15 cellular contexts compared by ENCODE assay signal in genomic region chr12:6163554-6164060, GRCh38. TPM values are rescaled to one million over a fixed set of nuclear protein-coding genes. Genes with fewer than 3 reads are reported as not detected.
A peak's percentile ranks its signal among the peaks of the same experiment; 100 is the strongest.
DNase-seq lines count a peak whose midpoint lies in the region; TF ChIP-seq lines count a peak whose summit lies in the region.
"Had no signal": no experiment of that assay in that cellular context is flagged by ENCODE, and none has a peak within 500 bp of the region (broad histone marks: within the 10 kb centered on the region; RNA-seq: fewer than 3 reads in every experiment).

No MANE protein-coding gene starts in this region.

- H4K12ac ChIP-seq in trophoblast cell (ENCODE audit: low read depth, low read length): no peak overlapping the region

- no peaks in the 10 kb centered on the region for H3K4me1 ChIP-seq in mesendoderm (ENCODE audit: control insufficient read depth, low read depth, low read length)
- peaks cover 15 to 29% of the 10 kb centered on the region in 2 experiments for H3K4me1 ChIP-seq in trophoblast cell (ENCODE audit: control insufficient read depth in 1 of 2, insufficient read depth in 2 of 2, low read length in 2 of 2)

- H3K79me1 ChIP-seq in mesendoderm (ENCODE audit: low read length): no peaks in the 10 kb centered on the region
- H3K79me1 ChIP-seq in trophoblast cell (ENCODE audit: low read length): peaks cover 32% of the 10 kb centered on the region

- DNase-seq in NCI-H1694 treated with DMSO at 0.1 percent for 48 hours (lab: John Stamatoyannopoulos, UW): peak; percentile 15
- no peak for DNase-seq in NCI-H1694 (lab: John Stamatoyannopoulos, UW)
- DNase-seq in mesendoderm: no peak
- DNase-seq in trophoblast cell: no peak
- DNase-seq in stimulated activated CD4-positive, alpha-beta T cell treated with anti-CD3 and anti-CD28 coated beads, Interleukin-4, amount 100 ng/mL, for 4 hours: no peak
- no peak for DNase-seq in iPS-NIHi7 (ENCODE audit: extremely low spot score)
- no peak for DNase-seq in lower leg skin (ENCODE audit: low spot score in 2 of 2)
- DNase-seq: Calu3; CD4-positive, alpha-beta T cell; DMS 273 treated with DMSO at 0.1 percent for 48 hours; H7 had no signal

- TF ChIP-seq POLR2A in lower leg skin (IDR thresholded peaks at IDR 0.05): no peak

- H2BK15ac ChIP-seq in mesendoderm (replicated peaks; ENCODE audit: low read depth): no peak overlapping the region

- WGBS in mesendoderm (ENCODE audit: extremely low coverage, insufficient coverage, low lambda C conversion rate): no CpG with 5 or more reads among the region's 7 CpGs
- WGBS in trophoblast cell (ENCODE audit: extremely low coverage, insufficient coverage, insufficient read length): no CpG with 5 or more reads among the region's 7 CpGs
- WGBS in lower leg skin, 2 donors: 74 to 85% methylated on average over 5 to 7 of the region's 7 CpGs

- H2BK120ac ChIP-seq in mesendoderm (ENCODE audit: low read depth, low read length) (no peak overlapping the region), trophoblast cell (ENCODE audit: insufficient read depth, low read length, poor library complexity) (peak overlapping the region; percentile 30)

- H2BK5ac ChIP-seq in mesendoderm (ENCODE audit: low read length) (no peak overlapping the region), trophoblast cell (ENCODE audit: low read depth, low read length, poor library complexity) (no peak overlapping the region)

- no peak overlapping the region for H4K5ac ChIP-seq in mesendoderm (ENCODE audit: low read length)

- no peaks in the 10 kb centered on the region for H3K27me3 ChIP-seq in mesendoderm (ENCODE audit: insufficient read depth, low read length, poor library complexity)
- H3K27me3 ChIP-seq in trophoblast cell (ENCODE audit: insufficient read depth, low read length): no peaks in the 10 kb centered on the region

- H3K79me2 ChIP-seq in mesendoderm (ENCODE audit: control insufficient read depth, insufficient read depth, low read length) (no peaks in the 10 kb centered on the region), trophoblast cell (ENCODE audit: control insufficient read depth, insufficient read depth, low read length, poor library complexity) (peaks cover 2% of the 10 kb centered on the region)

- H3K9me3 ChIP-seq in trophoblast cell (ENCODE audit: insufficient read depth, low read depth, low read length): no peaks in the 10 kb centered on the region

- no peak for TF ChIP-seq CTCF in lower leg skin (IDR thresholded peaks at IDR 0.05)

- H2BK12ac ChIP-seq in trophoblast cell (ENCODE audit: low read length): peak overlapping the region; percentile 7

- H3K4ac ChIP-seq in mesendoderm (ENCODE audit: low read depth, low read length) (no peak overlapping the region), trophoblast cell (ENCODE audit: low read depth, low read length) (no peak overlapping the region)

- H3K4me2 ChIP-seq in mesendoderm (ENCODE audit: low read length): no peak overlapping the region
- H3K4me2 ChIP-seq in trophoblast cell (ENCODE audit: low read length): no peak overlapping the region

- H2AK5ac ChIP-seq in mesendoderm (ENCODE audit: low read length): no peak overlapping the region
- peak overlapping the region; percentile 7 for H2AK5ac ChIP-seq in trophoblast cell (ENCODE audit: low read length)

- peak overlapping the region; percentile 2 for H3K56ac ChIP-seq in mesendoderm (ENCODE audit: low read length)

- H3K27ac ChIP-seq in mesendoderm (ENCODE audit: low read depth, low read length) (no peak overlapping the region), trophoblast cell (ENCODE audit: low read depth, low read length) (no peak overlapping the region)
- H3K27ac ChIP-seq: 22Rv1 had no signal

- no peak overlapping the region for H3K9ac ChIP-seq in mesendoderm (ENCODE audit: low read length)
- no peak overlapping the region for H3K9ac ChIP-seq in trophoblast cell (ENCODE audit: low read length)

- H3K4me3 ChIP-seq in mesendoderm (ENCODE audit: low read length) (no peak overlapping the region), trophoblast cell (ENCODE audit: low read depth, low read length) (no peak overlapping the region), lower leg skin (ENCODE audit: low read depth, poor library complexity, severe bottlenecking) (no peak overlapping the region)

- H3K23ac ChIP-seq in mesendoderm (ENCODE audit: low read length): no peak overlapping the region
- H3K23ac ChIP-seq in trophoblast cell (ENCODE audit: low read length): no peak overlapping the region

- no peak overlapping the region for H2AFZ ChIP-seq in trophoblast cell (ENCODE audit: insufficient read depth, low read length, poor library complexity)

- H3K36me3 ChIP-seq in mesendoderm (ENCODE audit: control insufficient read depth, insufficient read depth, low read length) (no peaks in the 10 kb centered on the region), trophoblast cell (ENCODE audit: control insufficient read depth in 1 of 2, insufficient read depth in 2 of 2, low read length in 2 of 2) (no peaks in the 10 kb centered on the region)

- intact Hi-C loops in lower leg skin (cut with DNase I; ENCODE audit: low total_unique reads): no loop called here

- H3K18ac ChIP-seq in mesendoderm (ENCODE audit: low read length) (no peak overlapping the region), trophoblast cell (ENCODE audit: low read length) (no peak overlapping the region)

- H4K8ac ChIP-seq in mesendoderm (ENCODE audit: low read depth, low read length) (no peak overlapping the region), trophoblast cell (ENCODE audit: low read depth, low read length) (no peak overlapping the region)

- no peak overlapping the region for H3K14ac ChIP-seq in trophoblast cell (ENCODE audit: low read length)

- H4K91ac ChIP-seq in trophoblast cell (ENCODE audit: low read depth, low read length): no peak overlapping the region

RNA-seq across cellular contexts. Expression of gene CD9, which starts 36.6 kb away (rescaled TPM):
- polyA plus RNA-seq in mesendoderm (2013, experiment 1 of 2): 228 TPM
- polyA plus RNA-seq in mesendoderm (2013, experiment 2 of 2): 229 TPM
- polyA plus RNA-seq in trophoblast cell (2013): 675 and 739 TPM in 2 replicates
- total RNA-seq in lower leg skin: 100 to 1,000 TPM; 378 to 494 (median 412) TPM

RNA-seq across cellular contexts. Expression of gene VWF, which starts 39.1 kb away (rescaled TPM):
- polyA plus RNA-seq in mesendoderm (2013, experiment 1 of 2): 0.15 TPM
- 0.15 TPM for polyA plus RNA-seq in mesendoderm (2013, experiment 2 of 2)
- 0.82 and 1.1 TPM in 2 replicates for polyA plus RNA-seq in trophoblast cell (2013)
- 100 to 1,000 TPM in 1 of 4 donors, 10 to 100 TPM in 3; 34.3 to 107 (median 50.3) TPM for total RNA-seq in lower leg skin
- total RNA-seq: A673, Calu3, Daoy, HT-29 had no signal
